ENCODE assay signal across 10 cellular contexts in the genomic region with DNA sequence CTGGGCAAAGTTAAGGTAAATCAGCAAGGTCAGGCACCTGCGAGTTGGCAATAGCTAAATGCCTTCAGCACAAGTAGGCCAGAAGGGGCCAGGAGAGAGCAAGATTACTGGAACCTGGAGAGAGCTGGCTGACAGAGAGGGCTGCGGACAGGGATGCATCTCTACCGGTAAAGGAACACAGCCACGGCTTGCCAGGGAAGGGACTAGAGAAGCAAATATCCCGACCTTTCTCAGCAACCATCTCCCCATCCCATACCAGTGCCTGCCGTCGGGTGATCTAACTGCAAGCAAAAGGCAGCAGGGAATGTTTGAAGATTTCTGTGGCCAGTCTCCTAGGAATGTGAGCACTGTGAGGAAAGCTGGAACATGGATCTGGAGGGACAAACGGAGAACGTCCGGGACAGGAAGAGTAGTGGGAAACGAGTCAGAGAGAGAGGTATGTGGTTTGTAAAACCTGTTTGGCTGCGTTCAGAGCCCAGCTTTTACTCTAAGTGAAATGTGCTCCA. TPM values are rescaled to one million over a fixed set of nuclear protein-coding genes. Genes with fewer than 3 reads are reported as not detected.
A peak's percentile ranks its signal among the peaks of the same experiment; 100 is the strongest.
DNase-seq lines count a peak whose midpoint lies in the region; ATAC-seq, FAIRE-seq and TF ChIP-seq lines count a peak whose summit lies in the region.
"Had no signal": no experiment of that assay in that cellular context is flagged by ENCODE, and none has a peak within 500 bp of the region (broad histone marks: within the 10 kb centered on the region; RNA-seq: fewer than 3 reads in every experiment).

No MANE protein-coding gene starts in this region.

- H3K27ac ChIP-seq in foreskin keratinocyte (no peak overlapping the region), pancreas (peak overlapping the region in 2 of 4 donors; percentile 7 to 22)

- H3K9me3 ChIP-seq in pancreas = no peaks in the 10 kb centered on the region

- ATAC-seq in SK-N-SH treated with all-trans-retinoic acid at 6 μM for 48 hours = peak; percentile 39; the same call in 2 of the 3 replicates
- ATAC-seq in foreskin keratinocyte = peak; percentile 71
- peak; percentile 89 to 98 (median 94) for ATAC-seq in pancreas

- whole genome bisulfite sequencing in pancreas, 2 donors = 7 to 9% methylated on average over 12 of the region's 12 CpGs

- H3K27me3 ChIP-seq in foreskin keratinocyte (no peaks in the 10 kb centered on the region), pancreas (no peaks in the 10 kb centered on the region)

- no peaks in the 10 kb centered on the region for H3K36me3 ChIP-seq in pancreas

- TF ChIP-seq CTCF in foreskin keratinocyte (conservative IDR thresholded peaks at IDR 0.05) (peak; percentile 66), pancreas (IDR thresholded peaks at IDR 0.05) (peak in 3 of 4 donors; percentile 14 to 19 (median 15))

- DNase-seq in HT-29 (ENCODE audit: low spot score) (peak; percentile 84), foreskin keratinocyte (peak; percentile 53 to 77), pancreas (peak in 4 of 6 donors; percentile 48 to 65 (median 63))
- DNase-seq in activated CD4-positive, alpha-beta T cell treated with anti-CD3 and anti-CD28 coated beads, Interleukin-2, amount 50 U/mL, for 1 hour = no peak
- no peak for DNase-seq in stimulated activated CD4-positive, alpha-beta T cell treated with anti-CD3 and anti-CD28 coated beads, Interleukin-4, amount 100 ng/mL, for 24 hours
- DNase-seq in stimulated activated CD4-positive, alpha-beta T cell treated with anti-CD3 and anti-CD28 coated beads, Interleukin-4, amount 100 ng/mL, for 4 hours = no peak
- DNase-seq: activated CD4-positive, alpha-beta memory T cell treated with anti-CD3 and anti-CD28 coated beads, Interleukin-2, amount 10 ng/mL, durations not matched to agents 7 days and 5 days; anterior cingulate cortex; OCI-M1 had no signal

- intact Hi-C loops in pancreas (cut with DNase I) = loop anchor here in 1 of 3 donors (10.0 kb wide), 1 partner anchor 139 kb away; no protein-coding TSS in a partner anchor

- FAIRE-seq in pancreas (lab: Jason Lieb, UNC) = no peak

- no peak overlapping the region for H3K4me3 ChIP-seq in pancreas

- peaks cover 19% of the 10 kb centered on the region for H3K4me1 ChIP-seq in foreskin keratinocyte
- peaks cover 0 to 5% (median 4%) of the 10 kb centered on the region in 3 donors for H3K4me1 ChIP-seq in pancreas

TF ChIP-seq in SK-N-SH treated with all-trans-retinoic acid at 6 μM for 48 hours, 23 proteins besides CTCF, POLR2A, EP300 and RAD21:
- TF ChIP-seq ARNTL (CRISPR knock-in tag; IDR thresholded peaks at IDR 0.05; ENCODE audit: borderline replicate concordance, low read depth) = no peak
- TF ChIP-seq, protein P1, sequence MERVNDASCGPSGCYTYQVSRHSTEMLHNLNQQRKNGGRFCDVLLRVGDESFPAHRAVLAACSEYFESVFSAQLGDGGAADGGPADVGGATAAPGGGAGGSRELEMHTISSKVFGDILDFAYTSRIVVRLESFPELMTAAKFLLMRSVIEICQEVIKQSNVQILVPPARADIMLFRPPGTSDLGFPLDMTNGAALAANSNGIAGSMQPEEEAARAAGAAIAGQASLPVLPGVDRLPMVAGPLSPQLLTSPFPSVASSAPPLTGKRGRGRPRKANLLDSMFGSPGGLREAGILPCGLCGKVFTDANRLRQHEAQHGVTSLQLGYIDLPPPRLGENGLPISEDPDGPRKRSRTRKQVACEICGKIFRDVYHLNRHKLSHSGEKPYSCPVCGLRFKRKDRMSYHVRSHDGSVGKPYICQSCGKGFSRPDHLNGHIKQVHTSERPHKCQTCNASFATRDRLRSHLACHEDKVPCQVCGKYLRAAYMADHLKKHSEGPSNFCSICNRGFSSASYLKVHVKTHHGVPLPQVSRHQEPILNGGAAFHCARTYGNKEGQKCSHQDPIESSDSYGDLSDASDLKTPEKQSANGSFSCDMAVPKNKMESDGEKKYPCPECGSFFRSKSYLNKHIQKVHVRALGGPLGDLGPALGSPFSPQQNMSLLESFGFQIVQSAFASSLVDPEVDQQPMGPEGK (CRISPR knock-in tag; IDR thresholded peaks at IDR 0.05; ENCODE audit: borderline replicate concordance) = no peak

RNA-seq across cellular contexts. Expression of a gene that starts 15.9 kb away (rescaled TPM):
- total RNA-seq in HT-29 (2014; rRNA removed; shearing (Covaris generic)) = 13.6 and 20.7 TPM in 2 replicates
- total RNA-seq in foreskin keratinocyte (4.7 and 10.1 TPM in 2 replicates), pancreas (1 to 10 TPM; 1.3 to 4.1 (median 2.1) TPM)
- polyA plus RNA-seq in foreskin keratinocyte (3.1 and 5.5 TPM in 2 replicates), pancreas (1 to 10 TPM; 2.7 to 8.1 TPM)

Comparison
In these comparisons a context has a peak if more than half of its experiments do, and no peak if none do; other contexts are left out.
1. DNase-seq: peak in HT-29 (single experiment), foreskin keratinocyte (2 of 2) and pancreas (4 of 6); none in activated CD4-positive, alpha-beta T cell treated with anti-CD3 and anti-CD28 coated beads, Interleukin-2, amount 50 U/mL, for 1 hour (single experiment), stimulated activated CD4-positive, alpha-beta T cell treated with anti-CD3 and anti-CD28 coated beads, Interleukin-4, amount 100 ng/mL, for 24 hours (single experiment) and stimulated activated CD4-positive, alpha-beta T cell treated with anti-CD3 and anti-CD28 coated beads, Interleukin-4, amount 100 ng/mL, for 4 hours (0 of 2).
2. ATAC-seq: peak in every context shown above with its lines; median percentile 94 in pancreas; 71 in foreskin keratinocyte; 39 in SK-N-SH treated with all-trans-retinoic acid at 6 μM for 48 hours.